In the genomic region with DNA sequence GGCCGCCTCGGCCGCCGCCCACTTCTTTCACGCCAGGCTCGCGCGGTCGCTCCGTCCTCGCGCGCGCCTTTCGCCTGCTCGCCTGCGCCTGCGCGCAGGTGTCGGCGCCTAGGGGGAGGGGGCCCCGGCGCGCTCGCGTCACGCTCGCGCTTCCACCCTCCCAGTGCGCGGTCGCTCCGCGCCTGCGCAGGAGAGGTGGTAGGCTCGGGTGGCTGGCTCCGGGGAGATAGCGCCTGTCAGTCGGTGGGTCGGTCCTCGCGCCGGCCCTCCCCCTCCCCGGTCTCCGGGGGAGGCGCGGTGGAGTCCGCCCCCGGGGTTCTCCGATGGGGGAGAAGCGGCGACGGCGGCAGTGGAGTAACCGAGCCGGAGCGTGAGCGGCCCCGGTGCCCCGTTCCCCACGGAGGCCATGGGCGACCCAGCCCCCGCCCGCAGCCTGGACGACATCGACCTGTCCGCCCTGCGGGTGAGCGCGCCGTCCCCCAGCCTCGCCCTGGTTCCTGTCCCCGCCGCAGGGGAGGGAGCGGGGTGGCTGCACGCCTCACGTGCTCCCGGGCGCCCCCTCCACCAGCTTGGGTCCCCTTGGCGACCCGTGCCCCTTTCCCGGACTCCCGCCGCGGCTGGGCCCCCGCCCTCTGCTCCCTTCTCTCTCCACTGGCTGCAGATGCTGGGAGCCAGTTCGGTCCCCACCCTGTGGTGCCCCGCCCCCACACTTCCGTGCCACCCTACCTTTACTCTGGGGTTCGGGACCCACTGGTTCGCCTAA, we compare ENCODE assay signal across 8 cellular contexts. TPM values are rescaled to one million over a fixed set of nuclear protein-coding genes. Genes with fewer than 3 reads are reported as not detected.
DNase-seq lines count a peak whose midpoint lies in the region; ATAC-seq and TF ChIP-seq lines count a peak whose summit lies in the region.

A gene (plus strand): TSS at position 163 of the 763 bp plus-strand sequence. CDS start 244 bp downstream, at position 407.

- intact Hi-C loops in activated B cell treated with CpG ODN at 0.5 μM for 24 hours (cut with micrococcal nuclease) (loop anchor here (1.0 kb wide), 5 partner anchors 37 to 690 kb away; a partner anchor contains a TSS), spleen (cut with DNase I; ENCODE audit: low total_unique reads) (no loop called here)

- H3K27me3 Mint-ChIP-seq in activated B cell treated with CpG ODN at 0.5 μM for 24 hours = no peaks in the 10 kb centered on the region

- peak within 1 kb of the TSS; percentile 47 for H2AFZ ChIP-seq in ACC112 (ENCODE audit: low read length, unreplicated experiment)

- TF ChIP-seq CTCF in activated B cell treated with CpG ODN at 0.5 μM for 24 hours (IDR thresholded peaks at IDR 0.05) = no peak
- no peak for TF ChIP-seq CTCF in cardiac fibroblast (IDR thresholded peaks at IDR 0.05; ENCODE audit: low read depth, low read length)
- TF ChIP-seq CTCF in spleen (IDR thresholded peaks at IDR 0.05 in 8 of 11, conservative IDR thresholded peaks at IDR 0.05 in 3 of 11) = peak in 2 of 11 experiments; percentile 4 to 14

- peaks cover 7% of the 10 kb centered on the region; the same call in 1 of the 2 replicates for H3K36me3 ChIP-seq in ACC112 (ENCODE audit: insufficient read depth, low read length)
- H3K36me3 ChIP-seq in spleen = peaks cover 0 to 12% (median 6%) of the 10 kb centered on the region in 6 donors

- peaks cover 15% of the 10 kb centered on the region for H3K4me1 ChIP-seq in ACC112 (ENCODE audit: control insufficient read depth, insufficient read depth, low read length, unreplicated experiment)
- H3K4me1 ChIP-seq in spleen = peaks cover 28 to 51% (median 40%) of the 10 kb centered on the region in 6 donors

- peak; percentile 89 for DNase-seq in NCI-H2171 (lab: John Stamatoyannopoulos, UW)
- DNase-seq in activated B cell treated with CpG ODN at 0.5 μM for 24 hours = peak; percentile 88
- peak; percentile 92 to 96 for DNase-seq in cardiac fibroblast (ENCODE audit: low read depth in 2 of 2)
- peak; percentile 94 for DNase-seq in inferior parietal cortex (ENCODE audit: extremely low spot score)
- DNase-seq in spleen = peak; percentile 97

- POLR2A ChIA-PET in activated B cell treated with CpG ODN at 0.5 μM for 24 hours (lab: Charles Lee) = interaction anchor here (0.5 to 1.9 kb wide), 7 partner anchors 13 to 101 kb away, joined by 3 to 7 read pairs (median 3); a partner anchor contains a TSS

- H3K79me2 ChIP-seq in ACC112 (ENCODE audit: control insufficient read depth, insufficient read depth, low read length, unreplicated experiment) = peaks cover 49% of the 10 kb centered on the region

- no peaks in the 10 kb centered on the region for H3K9me3 ChIP-seq in spleen

- peak in 1 of 3 donors; percentile 63 for TF ChIP-seq POLR2A in spleen (IDR thresholded peaks at IDR 0.05)

- H3K27me3 ChIP-seq in ACC112 (ENCODE audit: insufficient read depth, low read length) = no peaks in the 10 kb centered on the region
- H3K27me3 ChIP-seq in spleen (replicated peaks in 1 of 7) = no peaks in the 10 kb centered on the region

- CTCF ChIA-PET in activated B cell treated with CpG ODN at 0.5 μM for 24 hours (lab: Charles Lee) = interaction anchor here (1.2 kb wide), 1 partner anchor 28 kb away, joined by 3 read pairs; no protein-coding TSS in a partner anchor

- peak within 1 kb of the TSS; percentile 85 for H3K4me3 ChIP-seq in ACC112 (ENCODE audit: low read depth, low read length)
- H3K4me3 ChIP-seq in cardiac fibroblast (replicated peaks in 1 of 2; ENCODE audit: low read depth in 2 of 2, low read length in 2 of 2) = peak within 1 kb of the TSS; percentile 75 to 96
- peak within 1 kb of the TSS; percentile 59 to 97 (median 94) for H3K4me3 ChIP-seq in spleen

- ATAC-seq in GM18861 (IDR thresholded peaks at IDR 0.05; ENCODE audit: unreplicated experiment) = peak; percentile 87
- peak; percentile 90 for ATAC-seq in HG03097 (IDR thresholded peaks at IDR 0.05; ENCODE audit: low FRiP score, unreplicated experiment)
- peak; percentile 95 for ATAC-seq in activated B cell treated with CpG ODN at 0.5 μM for 24 hours (ENCODE audit: low read depth)

- H3K4me1 Mint-ChIP-seq in activated B cell treated with CpG ODN at 0.5 μM for 24 hours = peaks cover 33% of the 10 kb centered on the region

- H3K27ac ChIP-seq in ACC112 (ENCODE audit: low read depth, low read length) = peak within 1 kb of the TSS; percentile 76
- H3K27ac ChIP-seq in spleen = peak within 1 kb of the TSS; percentile 82 to 96 (median 92)

- peaks cover 13% of the 10 kb centered on the region for H3K36me3 Mint-ChIP-seq in activated B cell treated with CpG ODN at 0.5 μM for 24 hours (ENCODE audit: low read depth)

- 0 to 1% (median 0%) methylated on average over 45 to 91 of the region's 91 CpGs for WGBS in spleen, 5 donors

- H3K4me3 Mint-ChIP-seq in activated B cell treated with CpG ODN at 0.5 μM for 24 hours = peak within 1 kb of the TSS; percentile 94

- H3K9me3 Mint-ChIP-seq in activated B cell treated with CpG ODN at 0.5 μM for 24 hours = no peaks in the 10 kb centered on the region

- H3K27ac Mint-ChIP-seq in activated B cell treated with CpG ODN at 0.5 μM for 24 hours = peak within 1 kb of the TSS; percentile 96

RNA-seq across cellular contexts. Expression of the gene that starts here (rescaled TPM):
- total RNA-seq in activated B cell treated with CpG ODN at 0.5 μM for 24 hours (61.3 and 65.3 TPM in 2 replicates), spleen (100 to 1,000 TPM in 3 of 7 donors, 10 to 100 TPM in 4; 59.9 to 129 (median 92.2) TPM)
- polyA plus RNA-seq in spleen = 10 to 100 TPM; 15.9 to 52.4 (median 28.4) TPM

Comparison
In these comparisons a context has a peak if more than half of its experiments do, and no peak if none do; other contexts are left out.
1. Peak in every context shown above with its lines: DNase-seq, ATAC-seq, H3K4me3 ChIP-seq and H3K27ac ChIP-seq.